10 cellular contexts compared by ENCODE assay signal in genomic region chr14:68940614-68941185, GRCh38. TPM values are rescaled to one million over a fixed set of nuclear protein-coding genes. Genes with fewer than 3 reads are reported as not detected.
DNase-seq lines count a peak whose midpoint lies in the region; ATAC-seq and TF ChIP-seq lines count a peak whose summit lies in the region.
"Had no signal": no experiment of that assay in that cellular context is flagged by ENCODE, and none has a peak within 500 bp of the region (broad histone marks: within the 10 kb centered on the region; RNA-seq: fewer than 3 reads in every experiment).

No MANE protein-coding gene starts in this region.

- peak overlapping the region; percentile 91 for H3K4ac ChIP-seq in trophoblast cell (ENCODE audit: low read depth, low read length)

- H3K4me1 ChIP-seq in A673 (ENCODE audit: insufficient read depth, low read length, poor library complexity, severe bottlenecking) (peaks cover 88% of the 10 kb centered on the region), Panc1 (ENCODE audit: control insufficient read depth, insufficient read depth, low read length) (peaks cover 82% of the 10 kb centered on the region), trophoblast cell (ENCODE audit: control insufficient read depth in 1 of 2, insufficient read depth in 2 of 2, low read length in 2 of 2) (peaks cover 72 to 78% of the 10 kb centered on the region in 2 experiments)

- H3K79me1 ChIP-seq in trophoblast cell (ENCODE audit: low read length), result peaks cover 32% of the 10 kb centered on the region

- BruUV-seq in A673 (replicated peaks; lab: Mats Ljungman, UMichigan), result no TSS peak
- BruUV-seq in Panc1 (replicated peaks; lab: Mats Ljungman, UMichigan), result no TSS peak

- no peaks in the 10 kb centered on the region for H3K9me3 ChIP-seq in A673 (ENCODE audit: low read depth, low read length, poor library complexity, severe bottlenecking)
- H3K9me3 ChIP-seq in Panc1 (ENCODE audit: control insufficient read depth, insufficient read depth, low read depth, low read length), result no peaks in the 10 kb centered on the region
- no peaks in the 10 kb centered on the region for H3K9me3 ChIP-seq in trophoblast cell (ENCODE audit: insufficient read depth, low read depth, low read length)
- H3K9me3 ChIP-seq: BLaER1 had no signal

- H3K9ac ChIP-seq in trophoblast cell (ENCODE audit: low read length), result no peak overlapping the region
- H3K9ac ChIP-seq: BLaER1 had no signal

- peaks cover 50% of the 10 kb centered on the region for H3K79me2 ChIP-seq in trophoblast cell (ENCODE audit: control insufficient read depth, insufficient read depth, low read length, poor library complexity)

- no CpG with 5 or more reads among the region's 3 CpGs for WGBS in trophoblast cell (ENCODE audit: extremely low coverage, insufficient coverage, insufficient read length)

- H3K4me1 Mint-ChIP-seq in type B pancreatic cell (ENCODE audit: unreplicated experiment), result peaks cover 85% of the 10 kb centered on the region

- H4K8ac ChIP-seq in trophoblast cell (ENCODE audit: low read depth, low read length), result peak overlapping the region; percentile 71

- H3K9me3 Mint-ChIP-seq in type B pancreatic cell, result no peaks in the 10 kb centered on the region
- H3K9me3 Mint-ChIP-seq: activated CD4-positive, alpha-beta memory T cell treated with anti-CD3 and anti-CD28 coated beads for 36 hours had no signal

- intact Hi-C loops in A673 (cut with micrococcal nuclease; ENCODE audit: unreplicated experiment) (no loop called here), Panc1 (cut with micrococcal nuclease; ENCODE audit: unreplicated experiment) (no loop called here)

- H2BK120ac ChIP-seq in trophoblast cell (ENCODE audit: insufficient read depth, low read length, poor library complexity), result peak overlapping the region; percentile 88

- no peaks in the 10 kb centered on the region for H3K27me3 Mint-ChIP-seq in type B pancreatic cell
- H3K27me3 Mint-ChIP-seq: activated CD4-positive, alpha-beta memory T cell treated with anti-CD3 and anti-CD28 coated beads for 36 hours had no signal

- H3K27me3 ChIP-seq in A673 (replicated peaks; ENCODE audit: insufficient read depth, low read depth, low read length, poor library complexity) (no peaks in the 10 kb centered on the region), Panc1 (ENCODE audit: control insufficient read depth, insufficient read depth, low read length) (no peaks in the 10 kb centered on the region), trophoblast cell (ENCODE audit: insufficient read depth, low read length) (no peaks in the 10 kb centered on the region)
- H3K27me3 ChIP-seq: BLaER1 had no signal

- TF ChIP-seq CTCF in A673 (conservative IDR thresholded peaks at IDR 0.05; ENCODE audit: low read depth, low read length) (no peak), Panc1 (IDR thresholded peaks at IDR 0.05) (no peak), type B pancreatic cell (conservative IDR thresholded peaks at IDR 0.05) (no peak)

- no peak for DNase-seq in A673 (ENCODE audit: low spot score)
- no peak for DNase-seq in Panc1 (ENCODE audit: low read depth, low spot score)
- DNase-seq in epithelial cell of prostate (ENCODE audit: low read depth, low spot score), result no peak
- no peak for DNase-seq in trophoblast cell
- DNase-seq in NCI-H748 (lab: John Stamatoyannopoulos, UW; ENCODE audit: unreplicated experiment), result no peak
- DNase-seq in type B pancreatic cell (ENCODE audit: extremely low spot score, unreplicated experiment), result no peak
- DNase-seq in OCI-M2 (lab: John Stamatoyannopoulos, UW; ENCODE audit: unreplicated experiment), result no peak
- DNase-seq: activated CD4-positive, alpha-beta memory T cell treated with anti-CD3 and anti-CD28 coated beads for 36 hours had no signal

- H3K36me3 ChIP-seq in A673 (ENCODE audit: insufficient read depth, low read length, poor library complexity, severe bottlenecking) (no peaks in the 10 kb centered on the region), Panc1 (ENCODE audit: control insufficient read depth, insufficient read depth, low read length) (no peaks in the 10 kb centered on the region), trophoblast cell (ENCODE audit: control insufficient read depth in 1 of 2, insufficient read depth in 2 of 2, low read length in 2 of 2) (peaks cover 8 to 33% of the 10 kb centered on the region in 2 experiments)

- H3K4me3 ChIP-seq in A673 (ENCODE audit: low read depth, low read length, poor library complexity, severe bottlenecking) (no peak overlapping the region), Panc1 (ENCODE audit: low read depth in 2 of 2, low read length in 2 of 2) (no peak overlapping the region), trophoblast cell (ENCODE audit: low read depth, low read length) (no peak overlapping the region)
- H3K4me3 ChIP-seq: BLaER1 had no signal

- H2BK12ac ChIP-seq in trophoblast cell (ENCODE audit: low read length), result peak overlapping the region; percentile 73

- H2AK5ac ChIP-seq in trophoblast cell (ENCODE audit: low read length), result peak overlapping the region; percentile 41

- H3K27ac ChIP-seq in A673 (ENCODE audit: low read depth, low read length, poor library complexity, severe bottlenecking), result peak overlapping the region; percentile 68
- peak overlapping the region; percentile 75 for H3K27ac ChIP-seq in Panc1 (ENCODE audit: low read length)
- H3K27ac ChIP-seq in epithelial cell of prostate, result peak overlapping the region; percentile 99
- H3K27ac ChIP-seq in trophoblast cell (ENCODE audit: low read depth, low read length), result peak overlapping the region; percentile 93
- H3K27ac ChIP-seq: BLaER1 had no signal

- CTCF ChIA-PET in A673 (lab: Charles Lee) (interaction anchor here (0.6 to 1.0 kb wide), 2 partner anchors 8 to 60 kb away, joined by 3 read pairs; no protein-coding TSS in a partner anchor), Panc1 (lab: Charles Lee) (interaction anchor here (0.6 kb wide), 1 partner anchor 95 kb away, joined by 4 read pairs; no protein-coding TSS in a partner anchor)

- no peak overlapping the region for H3K4me3 Mint-ChIP-seq in type B pancreatic cell
- H3K4me3 Mint-ChIP-seq: activated CD4-positive, alpha-beta memory T cell treated with anti-CD3 and anti-CD28 coated beads for 36 hours had no signal

- H3K18ac ChIP-seq in trophoblast cell (ENCODE audit: low read length), result peak overlapping the region; percentile 67

- peak overlapping the region; percentile 80 for H4K91ac ChIP-seq in trophoblast cell (ENCODE audit: low read depth, low read length)

- peak overlapping the region; percentile 74 for H3K14ac ChIP-seq in trophoblast cell (ENCODE audit: low read length)

- no peak overlapping the region for H3K27ac Mint-ChIP-seq in type B pancreatic cell
- H3K27ac Mint-ChIP-seq: activated CD4-positive, alpha-beta memory T cell treated with anti-CD3 and anti-CD28 coated beads for 36 hours had no signal

- H2AFZ ChIP-seq in trophoblast cell (ENCODE audit: insufficient read depth, low read length, poor library complexity), result no peak overlapping the region

- peaks cover 7% of the 10 kb centered on the region for H3K36me3 Mint-ChIP-seq in type B pancreatic cell
- H3K36me3 Mint-ChIP-seq: activated CD4-positive, alpha-beta memory T cell treated with anti-CD3 and anti-CD28 coated beads for 36 hours had no signal

- POLR2A ChIA-PET in A673 (lab: Charles Lee; ENCODE audit: low non-redundant PET) (no interaction called here), Panc1 (lab: Charles Lee) (interaction anchor here (0.6 kb wide), 1 partner anchor 101 kb away, joined by 4 read pairs; no protein-coding TSS in a partner anchor)

- in situ Hi-C loops in Panc1 (cut with HindIII; ENCODE audit: low pct_unique_long_range_greater_than_20kb, low sequenced_read_pairs), result no loop called here

- H2BK5ac ChIP-seq in trophoblast cell (ENCODE audit: low read depth, low read length, poor library complexity), result peak overlapping the region; percentile 55

- no peak overlapping the region for H4K12ac ChIP-seq in trophoblast cell (ENCODE audit: low read depth, low read length)

- no peak overlapping the region for H3K4me2 ChIP-seq in trophoblast cell (ENCODE audit: low read length)
- H3K4me2 ChIP-seq: BLaER1 had no signal

- ATAC-seq in Panc1 (no peak), HG02798 (IDR thresholded peaks at IDR 0.05; ENCODE audit: poor library complexity, unreplicated experiment) (no peak)

- no peak overlapping the region for H3K23ac ChIP-seq in trophoblast cell (ENCODE audit: low read length)

RNA-seq across cellular contexts. Expression of gene ACTN1, which starts 38.4 kb away (rescaled TPM):
- total RNA-seq in A673 (2021) (148 and 163 TPM in 2 replicates), Panc1 (2021; ENCODE audit: unreplicated experiment) (212 TPM), type B pancreatic cell (ENCODE audit: low replicate concordance) (128 and 176 TPM in 2 replicates)
- 336 TPM for polyA plus RNA-seq in Panc1 (2012; ENCODE audit: insufficient read length)
- 427 and 440 TPM in 2 replicates for polyA plus RNA-seq in trophoblast cell (2013)
